19 cellular contexts compared by ENCODE assay signal in the genomic region with DNA sequence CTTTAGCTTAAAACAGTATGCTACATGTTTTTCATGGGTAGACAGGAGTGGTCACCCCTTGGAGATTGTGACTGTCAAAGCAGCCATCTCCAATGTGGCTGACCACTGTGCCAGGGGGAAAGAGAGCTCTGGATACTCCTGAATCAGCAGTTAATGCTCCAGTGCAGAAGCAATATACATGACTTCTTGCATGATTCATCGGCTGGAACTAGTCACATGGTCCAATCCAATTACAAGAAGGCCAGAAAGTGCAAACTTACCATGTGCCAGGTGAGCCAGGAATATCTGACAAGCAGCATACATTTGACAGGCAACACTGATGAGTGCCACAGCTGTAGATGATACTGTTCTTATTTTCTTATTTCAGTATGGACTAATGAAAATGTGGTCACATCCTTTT.
DNase-seq lines count a peak whose midpoint lies in the region; ATAC-seq and TF ChIP-seq lines count a peak whose summit lies in the region.
"Had no signal": no experiment of that assay in that cellular context is flagged by ENCODE, and none has a peak within 500 bp of the region (broad histone marks: within the 10 kb centered on the region; RNA-seq: fewer than 3 reads in every experiment).

No MANE protein-coding gene starts in this region.

- no peaks in the 10 kb centered on the region for H3K36me3 ChIP-seq in RWPE2 (ENCODE audit: low read depth)
- H3K36me3 ChIP-seq: neutrophil had no signal

- H3K9me3 ChIP-seq in RWPE2 (ENCODE audit: severe bottlenecking): no peaks in the 10 kb centered on the region
- H3K9me3 ChIP-seq: neutrophil had no signal

- H3K4me3 Mint-ChIP-seq in osteocyte (ENCODE audit: unreplicated experiment): no peak overlapping the region
- H3K4me3 Mint-ChIP-seq: activated naive CD4-positive, alpha-beta T cell treated with anti-CD3 and anti-CD28 coated beads for 36 hours; mesothelial cell of epicardium had no signal

- peak; percentile 19; the same call in 1 of the 3 replicates for ATAC-seq in RWPE2 (ENCODE audit: low read depth)
- ATAC-seq in GM18502 (IDR thresholded peaks at IDR 0.05; ENCODE audit: poor library complexity, unreplicated experiment): no peak
- ATAC-seq in HG03520 (IDR thresholded peaks at IDR 0.05; ENCODE audit: unreplicated experiment): no peak
- ATAC-seq: Right ventricle myocardium inferior had no signal

- H3K27me3 ChIP-seq in RWPE2 (ENCODE audit: insufficient read depth, poor library complexity, severe bottlenecking): no peaks in the 10 kb centered on the region
- H3K27me3 ChIP-seq: neutrophil had no signal

- peak overlapping the region; percentile 70 for H3K27ac ChIP-seq in RWPE2 (ENCODE audit: poor library complexity, severe bottlenecking)
- H3K27ac ChIP-seq: C4-2B, neutrophil had no signal

- peaks cover 4% of the 10 kb centered on the region for H3K36me3 Mint-ChIP-seq in osteocyte (ENCODE audit: unreplicated experiment)

- DNase-seq in HT1080 (ENCODE audit: low read depth) (peak; percentile 32), RWPE2 (ENCODE audit: low spot score) (no peak), epithelial cell of esophagus (ENCODE audit: low read depth) (peak; percentile 73), osteocyte (ENCODE audit: extremely low spot score, unreplicated experiment) (no peak), T1000 (lab: John Stamatoyannopoulos, UW) (no peak)
- DNase-seq: activated CD4-positive, alpha-beta T cell treated with anti-CD3 and anti-CD28 coated beads for 4 hours; activated CD8-positive, alpha-beta memory T cell treated with anti-CD3 and anti-CD28 coated beads, Interleukin-2, amount 50 U/mL, for 48 hours; activated naive CD4-positive, alpha-beta T cell treated with anti-CD3 and anti-CD28 coated beads for 36 hours; central memory CD4-positive, alpha-beta T cell; DMS79 treated with DMSO at 0.1 percent for 48 hours; islet precursor cell; NCI-H2029; NCI-H526 had no signal

- H3K4me3 ChIP-seq in RWPE2 (ENCODE audit: severe bottlenecking) (no peak overlapping the region), epithelial cell of esophagus (ENCODE audit: low read length) (no peak overlapping the region)

- H3K27me3 Mint-ChIP-seq in osteocyte (ENCODE audit: unreplicated experiment): no peaks in the 10 kb centered on the region

- peak overlapping the region; percentile 64 for H3K27ac Mint-ChIP-seq in osteocyte (ENCODE audit: unreplicated experiment)
- H3K27ac Mint-ChIP-seq: activated naive CD4-positive, alpha-beta T cell treated with anti-CD3 and anti-CD28 coated beads for 36 hours had no signal

- no peak for TF ChIP-seq CTCF in RWPE2 (IDR thresholded peaks at IDR 0.05; ENCODE audit: poor library complexity, severe bottlenecking)
- no peak for TF ChIP-seq CTCF in epithelial cell of esophagus (IDR thresholded peaks at IDR 0.05; ENCODE audit: insufficient read depth, low read depth, low read length, missing control alignments)
- TF ChIP-seq CTCF in osteocyte (IDR thresholded peaks at IDR 0.05): no peak

- peaks cover 31% of the 10 kb centered on the region for H3K4me1 ChIP-seq in RWPE2 (ENCODE audit: insufficient read depth, poor library complexity, severe bottlenecking)

- H3K9me3 Mint-ChIP-seq in osteocyte (ENCODE audit: unreplicated experiment): peaks cover 9% of the 10 kb centered on the region

- H3K4me1 Mint-ChIP-seq in osteocyte (ENCODE audit: unreplicated experiment): peaks cover 45% of the 10 kb centered on the region

Comparison
In these comparisons a context has a peak if more than half of its experiments do, and no peak if none do; other contexts are left out.
1. DNase-seq: peak in HT1080 (single experiment) and epithelial cell of esophagus (single experiment); none in RWPE2 (single experiment), osteocyte (single experiment) and T1000 (single experiment).